Comparison of ENCODE assay signal across 28 cellular contexts in genomic region chr16:81813648-81814047, GRCh38. TPM values are rescaled to one million over a fixed set of nuclear protein-coding genes. Genes with fewer than 3 reads are reported as not detected.
DNase-seq lines count a peak whose midpoint lies in the region; ATAC-seq, FAIRE-seq and TF ChIP-seq lines count a peak whose summit lies in the region.
"Had no signal": no experiment of that assay in that cellular context is flagged by ENCODE, and none has a peak within 500 bp of the region (broad histone marks: within the 10 kb centered on the region; RNA-seq: fewer than 3 reads in every experiment).

No MANE protein-coding gene starts in this region.

- in situ Hi-C loops in brain microvascular endothelial cell (cut with HindIII; ENCODE audit: low pct_ligation_motif_present, low sequenced_read_pairs), result no loop called here

- no peaks in the 10 kb centered on the region for H3K9me3 Mint-ChIP-seq in activated naive CD8-positive, alpha-beta T cell treated with anti-CD3 and anti-CD28 coated beads, Interleukin-2, amount 50 U/mL, for 24 hours
- H3K9me3 Mint-ChIP-seq in activated naive CD8-positive, alpha-beta T cell treated with anti-CD3 and anti-CD28 coated beads for 36 hours, result peaks cover 3% of the 10 kb centered on the region
- no peaks in the 10 kb centered on the region for H3K9me3 Mint-ChIP-seq in memory B cell
- H3K9me3 Mint-ChIP-seq: activated T-helper 17 cell treated with anti-CD3 and anti-CD28 coated beads, Interleukin-2, amount 50 U/mL, for 72 hours had no signal

- no peak overlapping the region for H2AFZ ChIP-seq in OCI-LY1 (ENCODE audit: low read length)
- H2AFZ ChIP-seq: neural progenitor cell had no signal

- H3K79me2 ChIP-seq in OCI-LY1 (ENCODE audit: insufficient read depth, low read length), result peaks cover 52% of the 10 kb centered on the region

- H3K4me3 Mint-ChIP-seq in activated naive CD8-positive, alpha-beta T cell treated with anti-CD3 and anti-CD28 coated beads, Interleukin-2, amount 50 U/mL, for 24 hours, result no peak overlapping the region
- H3K4me3 Mint-ChIP-seq in activated naive CD8-positive, alpha-beta T cell treated with anti-CD3 and anti-CD28 coated beads for 36 hours, result no peak overlapping the region
- peak overlapping the region; percentile 76 for H3K4me3 Mint-ChIP-seq in memory B cell
- H3K4me3 Mint-ChIP-seq: activated naive CD8-positive, alpha-beta T cell; activated T-helper 17 cell treated with anti-CD3 and anti-CD28 coated beads, Interleukin-2, amount 50 U/mL, for 72 hours; neural progenitor cell had no signal

- H3K36me3 ChIP-seq in OCI-LY1 (ENCODE audit: insufficient read depth, low read length) (peaks cover 26% of the 10 kb centered on the region), brain microvascular endothelial cell (replicated peaks) (no peaks in the 10 kb centered on the region)
- H3K36me3 ChIP-seq: esophagus squamous epithelium, gastroesophageal sphincter, neural progenitor cell, SJSA1, thyroid gland, WERI-Rb-1 had no signal

- no peaks in the 10 kb centered on the region for H3K9me2 ChIP-seq in OCI-LY1 (ENCODE audit: low read depth, low read length)

- H3K36me3 Mint-ChIP-seq in activated naive CD8-positive, alpha-beta T cell treated with anti-CD3 and anti-CD28 coated beads, Interleukin-2, amount 50 U/mL, for 24 hours (ENCODE audit: low read depth), result no peaks in the 10 kb centered on the region
- no peaks in the 10 kb centered on the region for H3K36me3 Mint-ChIP-seq in activated naive CD8-positive, alpha-beta T cell treated with anti-CD3 and anti-CD28 coated beads for 36 hours
- H3K36me3 Mint-ChIP-seq in memory B cell, result peaks cover 17% of the 10 kb centered on the region
- H3K36me3 Mint-ChIP-seq: activated naive CD8-positive, alpha-beta T cell; neural progenitor cell had no signal

- no peak for FAIRE-seq in frontal cortex (lab: Jason Lieb, UNC)
- FAIRE-seq: A204.1, islet of Langerhans, RCC 7860 had no signal

- H3K4me3 ChIP-seq in OCI-LY1 (ENCODE audit: low read depth, low read length, poor library complexity, severe bottlenecking) (peak overlapping the region; percentile 11), brain microvascular endothelial cell (ENCODE audit: low read depth, low read length) (no peak overlapping the region)
- H3K4me3 ChIP-seq: esophagus squamous epithelium, gastroesophageal sphincter, neural progenitor cell, psoas muscle, SJSA1, thyroid gland had no signal

- peaks cover 65% of the 10 kb centered on the region for H3K4me1 Mint-ChIP-seq in activated naive CD8-positive, alpha-beta T cell treated with anti-CD3 and anti-CD28 coated beads, Interleukin-2, amount 50 U/mL, for 24 hours
- H3K4me1 Mint-ChIP-seq in activated naive CD8-positive, alpha-beta T cell treated with anti-CD3 and anti-CD28 coated beads for 36 hours, result peaks cover 16% of the 10 kb centered on the region
- H3K4me1 Mint-ChIP-seq in memory B cell, result peaks cover 80% of the 10 kb centered on the region
- H3K4me1 Mint-ChIP-seq: activated T-helper 17 cell treated with anti-CD3 and anti-CD28 coated beads, Interleukin-2, amount 50 U/mL, for 72 hours had no signal

- H3K27ac Mint-ChIP-seq in activated naive CD8-positive, alpha-beta T cell treated with anti-CD3 and anti-CD28 coated beads, Interleukin-2, amount 50 U/mL, for 24 hours, result peak overlapping the region; percentile 56
- no peak overlapping the region for H3K27ac Mint-ChIP-seq in activated naive CD8-positive, alpha-beta T cell treated with anti-CD3 and anti-CD28 coated beads for 36 hours
- H3K27ac Mint-ChIP-seq in memory B cell, result peak overlapping the region; percentile 100
- H3K27ac Mint-ChIP-seq: activated naive CD8-positive, alpha-beta T cell; activated T-helper 17 cell treated with anti-CD3 and anti-CD28 coated beads, Interleukin-2, amount 50 U/mL, for 72 hours; neural progenitor cell had no signal

- H3K9me3 ChIP-seq in OCI-LY1 (ENCODE audit: low read length), result no peaks in the 10 kb centered on the region
- H3K9me3 ChIP-seq: Caco-2, esophagus squamous epithelium, psoas muscle, SJSA1, thyroid gland had no signal

- no peak for ATAC-seq in activated naive CD8-positive, alpha-beta T cell treated with anti-CD3 and anti-CD28 coated beads, Interleukin-2, amount 50 U/mL, for 24 hours
- ATAC-seq in memory B cell (ENCODE audit: low read depth) (no peak), HG02642 (IDR thresholded peaks at IDR 0.05; ENCODE audit: poor library complexity, unreplicated experiment) (no peak)
- ATAC-seq: activated T-helper 17 cell treated with anti-CD3 and anti-CD28 coated beads, Interleukin-2, amount 50 U/mL, for 72 hours; gastroesophageal sphincter; psoas muscle had no signal

- H4K20me1 ChIP-seq in OCI-LY1 (ENCODE audit: insufficient read depth, low read length), result no peaks in the 10 kb centered on the region

- peaks cover 85% of the 10 kb centered on the region for H3K4me1 ChIP-seq in OCI-LY1 (ENCODE audit: insufficient read depth, low read length, severe bottlenecking)
- H3K4me1 ChIP-seq: Caco-2, esophagus squamous epithelium, gastroesophageal sphincter, psoas muscle, SJSA1, thyroid gland had no signal

- H3K27ac ChIP-seq in OCI-LY1 (ENCODE audit: low read depth, low read length, poor library complexity, severe bottlenecking), result peak overlapping the region; percentile 99
- H3K27ac ChIP-seq in brain microvascular endothelial cell, result no peak overlapping the region
- H3K27ac ChIP-seq: esophagus squamous epithelium, gastroesophageal sphincter, neural progenitor cell, psoas muscle, SJSA1, thyroid gland, WERI-Rb-1 had no signal

- TF ChIP-seq CTCF in OCI-LY1 (IDR thresholded peaks at IDR 0.05; ENCODE audit: low read length), result no peak
- TF ChIP-seq CTCF in brain microvascular endothelial cell (IDR thresholded peaks at IDR 0.05; ENCODE audit: low read depth, low read length, missing control alignments), result no peak

- peaks cover 20% of the 10 kb centered on the region for H3F3A ChIP-seq in OCI-LY1 (ENCODE audit: insufficient read depth, low read length)

- H3K27me3 ChIP-seq in OCI-LY1 (ENCODE audit: insufficient read depth, low read length) (no peaks in the 10 kb centered on the region), brain microvascular endothelial cell (replicated peaks) (no peaks in the 10 kb centered on the region)
- H3K27me3 ChIP-seq: esophagus squamous epithelium, gastroesophageal sphincter, neural progenitor cell, SJSA1, thyroid gland had no signal

- peaks cover 2% of the 10 kb centered on the region for H3K27me3 Mint-ChIP-seq in activated naive CD8-positive, alpha-beta T cell treated with anti-CD3 and anti-CD28 coated beads, Interleukin-2, amount 50 U/mL, for 24 hours
- H3K27me3 Mint-ChIP-seq in activated naive CD8-positive, alpha-beta T cell treated with anti-CD3 and anti-CD28 coated beads for 36 hours, result peaks cover 5% of the 10 kb centered on the region
- no peaks in the 10 kb centered on the region for H3K27me3 Mint-ChIP-seq in memory B cell
- H3K27me3 Mint-ChIP-seq: activated T-helper 17 cell treated with anti-CD3 and anti-CD28 coated beads, Interleukin-2, amount 50 U/mL, for 72 hours had no signal

- DNase-seq in activated naive CD8-positive, alpha-beta T cell treated with anti-CD3 and anti-CD28 coated beads, Interleukin-2, amount 50 U/mL, for 24 hours, result no peak
- no peak for DNase-seq in activated naive CD8-positive, alpha-beta T cell treated with anti-CD3 and anti-CD28 coated beads for 36 hours
- DNase-seq in memory B cell (ENCODE audit: low spot score in 2 of 2), result no peak
- DNase-seq in brain microvascular endothelial cell, result no peak
- DNase-seq in frontal cortex (ENCODE audit: low spot score in 2 of 2), result no peak
- no peak for DNase-seq in GOT3 (lab: John Stamatoyannopoulos, UW)
- DNase-seq: Caco-2; esophagus squamous epithelium; hypothalamus; KG1; NCI-H1105; NCI-H2029 treated with DMSO at 0.1 percent for 48 hours; psoas muscle; stimulated activated CD4-positive, alpha-beta T cell treated with anti-CD3 and anti-CD28 coated beads, Interleukin-2, amount 100 ng/mL, for 24 hours; stimulated activated naive CD4-positive, alpha-beta T cell treated with Interleukin-2 at 50 U/mL for 16 hours; T-helper 2 cell; thyroid gland; WERI-Rb-1 had no signal

- peak overlapping the region; percentile 35 for H3K9ac ChIP-seq in OCI-LY1 (ENCODE audit: low read length)
- H3K9ac ChIP-seq: neural progenitor cell had no signal

- peak overlapping the region; percentile 43 for H3K4me2 ChIP-seq in OCI-LY1 (ENCODE audit: low read length)
- H3K4me2 ChIP-seq: neural progenitor cell had no signal

RNA-seq across cellular contexts. Expression of gene PLCG2, which starts 34.6 kb away (rescaled TPM):
- 1 to 10 TPM; 7.7 to 8.1 TPM for total RNA-seq in activated naive CD8-positive, alpha-beta T cell treated with anti-CD3 and anti-CD28 coated beads for 36 hours
- total RNA-seq in frontal cortex, result 1.2 TPM
